In genomic region chr14:23539209-23539866, GRCh38 we compare ENCODE assay signal across 1 cellular context.
TF ChIP-seq lines count a peak whose summit lies in the region.

No MANE protein-coding gene starts in this region.

TF ChIP-seq in SK-N-SH, 30 proteins besides CTCF, POLR2A, EP300 and RAD21 (continued from another document):
- TF ChIP-seq YY1 (IDR thresholded peaks at IDR 0.05; ENCODE audit: low read depth) (no peak), RCOR1 (IDR thresholded peaks at IDR 0.05; ENCODE audit: low read length) (no peak), GATA2 (CRISPR knock-in tag; IDR thresholded peaks at IDR 0.05) (no peak), MEF2A (IDR thresholded peaks at IDR 0.05; ENCODE audit: borderline replicate concordance, low read depth) (no peak), TCF12 (IDR thresholded peaks at IDR 0.05) (no peak), SIN3A (IDR thresholded peaks at IDR 0.05; ENCODE audit: borderline replicate concordance, low read depth, low read length) (no peak)
- TF ChIP-seq, protein P1, sequence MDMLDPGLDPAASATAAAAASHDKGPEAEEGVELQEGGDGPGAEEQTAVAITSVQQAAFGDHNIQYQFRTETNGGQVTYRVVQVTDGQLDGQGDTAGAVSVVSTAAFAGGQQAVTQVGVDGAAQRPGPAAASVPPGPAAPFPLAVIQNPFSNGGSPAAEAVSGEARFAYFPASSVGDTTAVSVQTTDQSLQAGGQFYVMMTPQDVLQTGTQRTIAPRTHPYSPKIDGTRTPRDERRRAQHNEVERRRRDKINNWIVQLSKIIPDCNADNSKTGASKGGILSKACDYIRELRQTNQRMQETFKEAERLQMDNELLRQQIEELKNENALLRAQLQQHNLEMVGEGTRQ (IDR thresholded peaks at IDR 0.05; ENCODE audit: borderline replicate concordance, low read depth, low read length), result no peak
